ENCODE assay signal across 2 cellular contexts in the genomic region with DNA sequence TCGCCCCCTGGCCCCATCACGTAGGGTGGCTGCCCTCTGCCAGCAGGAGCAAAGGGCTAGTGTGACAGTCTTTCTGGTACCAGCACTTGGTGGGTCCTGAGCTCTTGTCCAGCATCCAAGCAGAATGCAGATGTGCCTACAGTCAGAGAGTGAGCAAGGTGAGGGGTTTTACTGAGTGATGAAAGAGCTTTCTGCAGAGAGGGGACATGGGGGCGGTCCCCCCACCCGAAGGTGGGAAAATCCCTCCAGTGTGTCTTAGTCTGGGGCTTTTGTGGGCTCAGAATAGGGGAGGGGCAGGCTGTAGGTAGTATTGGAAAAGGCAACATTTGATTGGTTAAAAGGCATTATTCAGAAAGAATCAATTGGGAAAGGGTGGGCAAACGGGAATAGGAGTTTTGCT.
TF ChIP-seq lines count a peak whose summit lies in the region.

No MANE protein-coding gene starts in this region.

TF ChIP-seq in WTC11, 78 proteins besides CTCF, POLR2A, EP300 and RAD21:
- TF ChIP-seq ESRRA (CRISPR knock-in tag; IDR thresholded peaks at IDR 0.05; ENCODE audit: borderline replicate concordance) = no peak
- no peak for TF ChIP-seq NR1H2 (CRISPR knock-in tag; IDR thresholded peaks at IDR 0.05)
- no peak for TF ChIP-seq NFYB (CRISPR knock-in tag; conservative IDR thresholded peaks at IDR 0.05; ENCODE audit: low read depth)
- TF ChIP-seq, protein P1, sequence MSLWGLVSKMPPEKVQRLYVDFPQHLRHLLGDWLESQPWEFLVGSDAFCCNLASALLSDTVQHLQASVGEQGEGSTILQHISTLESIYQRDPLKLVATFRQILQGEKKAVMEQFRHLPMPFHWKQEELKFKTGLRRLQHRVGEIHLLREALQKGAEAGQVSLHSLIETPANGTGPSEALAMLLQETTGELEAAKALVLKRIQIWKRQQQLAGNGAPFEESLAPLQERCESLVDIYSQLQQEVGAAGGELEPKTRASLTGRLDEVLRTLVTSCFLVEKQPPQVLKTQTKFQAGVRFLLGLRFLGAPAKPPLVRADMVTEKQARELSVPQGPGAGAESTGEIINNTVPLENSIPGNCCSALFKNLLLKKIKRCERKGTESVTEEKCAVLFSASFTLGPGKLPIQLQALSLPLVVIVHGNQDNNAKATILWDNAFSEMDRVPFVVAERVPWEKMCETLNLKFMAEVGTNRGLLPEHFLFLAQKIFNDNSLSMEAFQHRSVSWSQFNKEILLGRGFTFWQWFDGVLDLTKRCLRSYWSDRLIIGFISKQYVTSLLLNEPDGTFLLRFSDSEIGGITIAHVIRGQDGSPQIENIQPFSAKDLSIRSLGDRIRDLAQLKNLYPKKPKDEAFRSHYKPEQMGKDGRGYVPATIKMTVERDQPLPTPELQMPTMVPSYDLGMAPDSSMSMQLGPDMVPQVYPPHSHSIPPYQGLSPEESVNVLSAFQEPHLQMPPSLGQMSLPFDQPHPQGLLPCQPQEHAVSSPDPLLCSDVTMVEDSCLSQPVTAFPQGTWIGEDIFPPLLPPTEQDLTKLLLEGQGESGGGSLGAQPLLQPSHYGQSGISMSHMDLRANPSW (CRISPR knock-in tag; conservative IDR thresholded peaks at IDR 0.05; ENCODE audit: low read depth) = no peak
- no peak for TF ChIP-seq FOXK1 (CRISPR knock-in tag; IDR thresholded peaks at IDR 0.05)
- no peak for TF ChIP-seq CREM (CRISPR knock-in tag; IDR thresholded peaks at IDR 0.05)
- TF ChIP-seq, protein P2, sequence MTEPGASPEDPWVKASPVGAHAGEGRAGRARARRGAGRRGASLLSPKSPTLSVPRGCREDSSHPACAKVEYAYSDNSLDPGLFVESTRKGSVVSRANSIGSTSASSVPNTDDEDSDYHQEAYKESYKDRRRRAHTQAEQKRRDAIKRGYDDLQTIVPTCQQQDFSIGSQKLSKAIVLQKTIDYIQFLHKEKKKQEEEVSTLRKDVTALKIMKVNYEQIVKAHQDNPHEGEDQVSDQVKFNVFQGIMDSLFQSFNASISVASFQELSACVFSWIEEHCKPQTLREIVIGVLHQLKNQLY (CRISPR knock-in tag; IDR thresholded peaks at IDR 0.05) = no peak
- TF ChIP-seq NFE2L1 (CRISPR knock-in tag; IDR thresholded peaks at IDR 0.05) = no peak
- TF ChIP-seq NR3C1 (CRISPR knock-in tag; conservative IDR thresholded peaks at IDR 0.05; ENCODE audit: low read depth) = no peak
- TF ChIP-seq FOXJ3 (CRISPR knock-in tag; IDR thresholded peaks at IDR 0.05; ENCODE audit: borderline replicate concordance) = no peak
- TF ChIP-seq, protein P3, sequence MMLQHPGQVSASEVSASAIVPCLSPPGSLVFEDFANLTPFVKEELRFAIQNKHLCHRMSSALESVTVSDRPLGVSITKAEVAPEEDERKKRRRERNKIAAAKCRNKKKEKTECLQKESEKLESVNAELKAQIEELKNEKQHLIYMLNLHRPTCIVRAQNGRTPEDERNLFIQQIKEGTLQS (CRISPR knock-in tag; conservative IDR thresholded peaks at IDR 0.05) = no peak
- TF ChIP-seq, protein P4, sequence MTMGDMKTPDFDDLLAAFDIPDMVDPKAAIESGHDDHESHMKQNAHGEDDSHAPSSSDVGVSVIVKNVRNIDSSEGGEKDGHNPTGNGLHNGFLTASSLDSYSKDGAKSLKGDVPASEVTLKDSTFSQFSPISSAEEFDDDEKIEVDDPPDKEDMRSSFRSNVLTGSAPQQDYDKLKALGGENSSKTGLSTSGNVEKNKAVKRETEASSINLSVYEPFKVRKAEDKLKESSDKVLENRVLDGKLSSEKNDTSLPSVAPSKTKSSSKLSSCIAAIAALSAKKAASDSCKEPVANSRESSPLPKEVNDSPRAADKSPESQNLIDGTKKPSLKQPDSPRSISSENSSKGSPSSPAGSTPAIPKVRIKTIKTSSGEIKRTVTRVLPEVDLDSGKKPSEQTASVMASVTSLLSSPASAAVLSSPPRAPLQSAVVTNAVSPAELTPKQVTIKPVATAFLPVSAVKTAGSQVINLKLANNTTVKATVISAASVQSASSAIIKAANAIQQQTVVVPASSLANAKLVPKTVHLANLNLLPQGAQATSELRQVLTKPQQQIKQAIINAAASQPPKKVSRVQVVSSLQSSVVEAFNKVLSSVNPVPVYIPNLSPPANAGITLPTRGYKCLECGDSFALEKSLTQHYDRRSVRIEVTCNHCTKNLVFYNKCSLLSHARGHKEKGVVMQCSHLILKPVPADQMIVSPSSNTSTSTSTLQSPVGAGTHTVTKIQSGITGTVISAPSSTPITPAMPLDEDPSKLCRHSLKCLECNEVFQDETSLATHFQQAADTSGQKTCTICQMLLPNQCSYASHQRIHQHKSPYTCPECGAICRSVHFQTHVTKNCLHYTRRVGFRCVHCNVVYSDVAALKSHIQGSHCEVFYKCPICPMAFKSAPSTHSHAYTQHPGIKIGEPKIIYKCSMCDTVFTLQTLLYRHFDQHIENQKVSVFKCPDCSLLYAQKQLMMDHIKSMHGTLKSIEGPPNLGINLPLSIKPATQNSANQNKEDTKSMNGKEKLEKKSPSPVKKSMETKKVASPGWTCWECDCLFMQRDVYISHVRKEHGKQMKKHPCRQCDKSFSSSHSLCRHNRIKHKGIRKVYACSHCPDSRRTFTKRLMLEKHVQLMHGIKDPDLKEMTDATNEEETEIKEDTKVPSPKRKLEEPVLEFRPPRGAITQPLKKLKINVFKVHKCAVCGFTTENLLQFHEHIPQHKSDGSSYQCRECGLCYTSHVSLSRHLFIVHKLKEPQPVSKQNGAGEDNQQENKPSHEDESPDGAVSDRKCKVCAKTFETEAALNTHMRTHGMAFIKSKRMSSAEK (CRISPR knock-in tag; IDR thresholded peaks at IDR 0.05; ENCODE audit: borderline replicate concordance) = no peak
- TF ChIP-seq, protein P5, sequence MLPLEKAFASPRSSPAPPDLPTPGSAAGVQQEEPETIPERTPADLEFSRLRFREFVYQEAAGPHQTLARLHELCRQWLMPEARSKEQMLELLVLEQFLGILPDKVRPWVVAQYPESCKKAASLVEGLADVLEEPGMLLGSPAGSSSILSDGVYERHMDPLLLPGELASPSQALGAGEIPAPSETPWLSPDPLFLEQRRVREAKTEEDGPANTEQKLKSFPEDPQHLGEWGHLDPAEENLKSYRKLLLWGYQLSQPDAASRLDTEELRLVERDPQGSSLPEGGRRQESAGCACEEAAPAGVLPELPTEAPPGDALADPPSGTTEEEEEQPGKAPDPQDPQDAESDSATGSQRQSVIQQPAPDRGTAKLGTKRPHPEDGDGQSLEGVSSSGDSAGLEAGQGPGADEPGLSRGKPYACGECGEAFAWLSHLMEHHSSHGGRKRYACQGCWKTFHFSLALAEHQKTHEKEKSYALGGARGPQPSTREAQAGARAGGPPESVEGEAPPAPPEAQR (CRISPR knock-in tag; IDR thresholded peaks at IDR 0.05) = no peak
- TF ChIP-seq MYBL2 (CRISPR knock-in tag; IDR thresholded peaks at IDR 0.05) = no peak
- TF ChIP-seq, protein P6, sequence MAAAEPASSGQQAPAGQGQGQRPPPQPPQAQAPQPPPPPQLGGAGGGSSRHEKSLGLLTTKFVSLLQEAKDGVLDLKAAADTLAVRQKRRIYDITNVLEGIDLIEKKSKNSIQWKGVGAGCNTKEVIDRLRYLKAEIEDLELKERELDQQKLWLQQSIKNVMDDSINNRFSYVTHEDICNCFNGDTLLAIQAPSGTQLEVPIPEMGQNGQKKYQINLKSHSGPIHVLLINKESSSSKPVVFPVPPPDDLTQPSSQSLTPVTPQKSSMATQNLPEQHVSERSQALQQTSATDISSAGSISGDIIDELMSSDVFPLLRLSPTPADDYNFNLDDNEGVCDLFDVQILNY (CRISPR knock-in tag; IDR thresholded peaks at IDR 0.05) = no peak
- TF ChIP-seq OVOL2 (CRISPR knock-in tag; IDR thresholded peaks at IDR 0.05; ENCODE audit: borderline replicate concordance) = no peak

TF ChIP-seq in H1, 55 proteins besides CTCF, POLR2A, EP300 and RAD21 (continued from another document):
- no peak for TF ChIP-seq RFX5 (IDR thresholded peaks at IDR 0.05; ENCODE audit: borderline replicate concordance, low read depth, low read length)
- TF ChIP-seq SIN3A (conservative IDR thresholded peaks at IDR 0.05 in 1 of 2, IDR thresholded peaks at IDR 0.05 in 1 of 2; ENCODE audit: low read depth in 1 of 2, low read length in 2 of 2) = no peak
- no peak for TF ChIP-seq CHD2 (IDR thresholded peaks at IDR 0.05; ENCODE audit: low read length)
- no peak for TF ChIP-seq NANOG (IDR thresholded peaks at IDR 0.05; ENCODE audit: insufficient read depth, low read depth, low read length, poor library complexity, severe bottlenecking)
- no peak for TF ChIP-seq SAP30 (IDR thresholded peaks at IDR 0.05; ENCODE audit: insufficient read depth, insufficient replicate concordance, low read length)
- TF ChIP-seq TAF1 (IDR thresholded peaks at IDR 0.05; ENCODE audit: low read depth, low read length) = no peak
- TF ChIP-seq HDAC2 (IDR thresholded peaks at IDR 0.05; ENCODE audit: borderline replicate concordance in 1 of 2, low read depth in 2 of 2, low read length in 2 of 2) = no peak
- TF ChIP-seq SP1 (IDR thresholded peaks at IDR 0.05; ENCODE audit: low read depth, low read length) = no peak
- TF ChIP-seq SUZ12 (IDR thresholded peaks at IDR 0.05; ENCODE audit: low read length) = no peak
- no peak for TF ChIP-seq HDAC6 (IDR thresholded peaks at IDR 0.05; ENCODE audit: low read depth, low read length)
- TF ChIP-seq SRF (IDR thresholded peaks at IDR 0.05; ENCODE audit: low read depth, low read length) = no peak
- TF ChIP-seq NRF1 (IDR thresholded peaks at IDR 0.05; ENCODE audit: low read depth, low read length) = no peak
- no peak for TF ChIP-seq ASH2L (IDR thresholded peaks at IDR 0.05; ENCODE audit: low read length)
- no peak for TF ChIP-seq EGR1 (IDR thresholded peaks at IDR 0.05; ENCODE audit: borderline replicate concordance, low read depth, low read length)
